Comparison of ENCODE assay signal across 8 cellular contexts in the genomic region with DNA sequence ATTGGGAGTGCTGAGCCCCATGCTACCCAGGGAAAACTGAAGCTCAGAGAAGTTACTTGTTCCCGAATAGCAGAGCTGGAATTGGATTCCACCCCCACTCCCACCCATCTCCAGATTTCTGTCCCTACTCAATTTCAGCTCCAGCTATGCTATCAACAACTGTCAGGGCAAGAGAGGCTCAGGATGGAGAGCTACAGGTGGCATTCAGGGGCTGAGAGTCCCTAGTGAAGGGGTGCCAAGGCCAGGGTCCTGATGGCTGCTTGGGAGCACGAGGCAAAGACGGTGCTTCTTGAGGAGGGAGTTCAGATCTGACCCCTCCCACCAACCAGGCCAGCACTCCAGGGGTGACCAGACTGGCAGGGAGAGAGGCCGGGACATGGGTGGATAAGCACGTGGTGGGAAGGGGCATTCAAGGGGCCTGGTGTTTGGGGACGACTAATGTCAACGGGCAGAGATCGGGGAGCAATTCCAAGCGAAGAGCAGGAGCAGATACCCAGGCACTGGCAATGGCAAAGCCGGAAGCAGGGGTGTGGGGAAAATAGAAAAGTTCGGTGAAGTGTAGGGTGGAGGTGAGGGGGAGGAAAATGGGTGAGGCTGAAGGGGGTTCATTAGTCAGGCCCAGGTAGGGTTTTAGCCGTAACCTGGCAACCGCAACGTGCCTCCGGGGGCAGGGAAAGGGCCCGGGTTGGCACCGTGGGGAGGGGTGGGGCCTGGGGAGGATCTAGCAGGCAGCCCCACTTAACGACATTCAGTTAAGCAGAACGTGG. TPM values are rescaled to one million over a fixed set of nuclear protein-coding genes. Genes with fewer than 3 reads are reported as not detected.
DNase-seq lines count a peak whose midpoint lies in the region; ATAC-seq and TF ChIP-seq lines count a peak whose summit lies in the region.

No MANE protein-coding gene starts in this region.

- DNase-seq in activated T-cell treated with anti-CD3 and anti-CD28 coated beads for 4 hours (peak; percentile 58), activated T-helper 1 cell treated with Interleukin-2 at 50 U/mL for 16 hours (ENCODE audit: low read depth) (peak; percentile 20), suprapubic skin (ENCODE audit: low spot score in 2 of 2) (no peak), cortex of kidney (lab: John Stamatoyannopoulos, UW) (no peak)
- DNase-seq in activated T-cell treated with anti-CD3 and anti-CD28 coated beads, Interleukin-2, amount 50 U/mL, for 48 hours, result no peak

- TF ChIP-seq POLR2A in suprapubic skin (IDR thresholded peaks at IDR 0.05), result no peak

- no peak for TF ChIP-seq EP300 in suprapubic skin (IDR thresholded peaks at IDR 0.05)

- WGBS in suprapubic skin, result 29% methylated on average over 19 of the region's 19 CpGs

- ATAC-seq in GM18502 (IDR thresholded peaks at IDR 0.05; ENCODE audit: poor library complexity, unreplicated experiment), result no peak
- ATAC-seq in HG03457 (IDR thresholded peaks at IDR 0.05; ENCODE audit: unreplicated experiment), result no peak

- H3K36me3 ChIP-seq in suprapubic skin, result no peaks in the 10 kb centered on the region

- TF ChIP-seq CTCF in suprapubic skin (IDR thresholded peaks at IDR 0.05), result no peak

- H3K4me1 ChIP-seq in suprapubic skin, result peaks cover 64% of the 10 kb centered on the region

- peak overlapping the region; percentile 72; the same call in 1 of the 2 replicates for H3K4me3 ChIP-seq in iPS-18c (ENCODE audit: insufficient read depth, low read depth, low read length)
- H3K4me3 ChIP-seq in suprapubic skin, result peak overlapping the region; percentile 54

- H3K27ac ChIP-seq in suprapubic skin, result peak overlapping the region; percentile 86

- H3K9me3 ChIP-seq in iPS-18c (ENCODE audit: control insufficient read depth, insufficient read depth, low read length), result no peaks in the 10 kb centered on the region
- no peaks in the 10 kb centered on the region for H3K9me3 ChIP-seq in suprapubic skin

- no peaks in the 10 kb centered on the region for H3K27me3 ChIP-seq in suprapubic skin

RNA-seq across cellular contexts. Expression of a gene that starts 4.6 kb away (rescaled TPM):
- total RNA-seq in suprapubic skin, result 10 to 100 TPM; 38.5 to 85.9 (median 68.8) TPM

RNA-seq across cellular contexts. Expression of a gene that starts 10.8 kb away (rescaled TPM):
- total RNA-seq in suprapubic skin, result 100 to 1,000 TPM; 119 to 191 (median 160) TPM

RNA-seq across cellular contexts. Expression of a gene that starts 21.9 kb away (rescaled TPM):
- total RNA-seq in suprapubic skin, result under 1 TPM in 1 of 4 donors, not detected in 3; 0.29 TPM

RNA-seq across cellular contexts. Expression of a gene that starts 38.2 kb away (rescaled TPM):
- not detected for total RNA-seq in suprapubic skin

RNA-seq across cellular contexts. Expression of a gene that starts 47.1 kb away (rescaled TPM):
- 10 to 100 TPM in 1 of 4 donors, 1 to 10 TPM in 3; 2.3 to 18.4 (median 7.1) TPM for total RNA-seq in suprapubic skin

Comparison
In these comparisons a context has a peak if more than half of its experiments do, and no peak if none do; other contexts are left out.
1. DNase-seq: peak in activated T-cell treated with anti-CD3 and anti-CD28 coated beads for 4 hours (single experiment) and activated T-helper 1 cell treated with Interleukin-2 at 50 U/mL for 16 hours (single experiment); none in activated T-cell treated with anti-CD3 and anti-CD28 coated beads, Interleukin-2, amount 50 U/mL, for 48 hours (0 of 2), suprapubic skin (0 of 2) and cortex of kidney (single experiment).